ENCODE assay signal across 12 cellular contexts in genomic region chr21:26115346-26115745, GRCh38. TPM values are rescaled to one million over a fixed set of nuclear protein-coding genes. Genes with fewer than 3 reads are reported as not detected.
DNase-seq lines count a peak whose midpoint lies in the region; ATAC-seq lines count a peak whose summit lies in the region.
"Had no signal": no experiment of that assay in that cellular context is flagged by ENCODE, and none has a peak within 500 bp of the region (broad histone marks: within the 10 kb centered on the region; RNA-seq: fewer than 3 reads in every experiment).

No MANE protein-coding gene starts in this region.

- WGBS in HUES64: 84% methylated on average over 2 of the region's 2 CpGs
- no CpG with 5 or more reads among the region's 2 CpGs for WGBS in trophoblast cell (ENCODE audit: extremely low coverage, insufficient coverage, insufficient read length)

- H3K23ac ChIP-seq in trophoblast cell (ENCODE audit: low read length): no peak overlapping the region

- DNase-seq in NCI-H226 (peak; percentile 8), cerebellar cortex (ENCODE audit: low spot score) (peak; percentile 39), trophoblast cell (peak in 1 of 2 donors; percentile 27), mesenteric fat pad (ENCODE audit: low spot score) (no peak), HuH-7 (ENCODE audit: low spot score) (no peak)
- no peak for DNase-seq in activated CD8-positive, alpha-beta memory T cell treated with anti-CD3 and anti-CD28 coated beads for 24 hours
- DNase-seq: effector memory CD4-positive, alpha-beta T cell; GF-D8; SW 1271 had no signal

- H3K36me3 ChIP-seq in HUES64 (ENCODE audit: insufficient read depth, low read length) (peaks cover 23% of the 10 kb centered on the region), trophoblast cell (ENCODE audit: control insufficient read depth in 1 of 2, insufficient read depth in 2 of 2, low read length in 2 of 2) (peaks cover 0 to 3% of the 10 kb centered on the region in 2 experiments)

- peak overlapping the region; percentile 30 for H2BK120ac ChIP-seq in trophoblast cell (ENCODE audit: insufficient read depth, low read length, poor library complexity)

- H3K79me1 ChIP-seq in trophoblast cell (ENCODE audit: low read length): peaks cover 14% of the 10 kb centered on the region

- H3K4me3 ChIP-seq in HUES64 (ENCODE audit: low read length) (no peak overlapping the region), trophoblast cell (ENCODE audit: low read depth, low read length) (no peak overlapping the region)

- H2AK5ac ChIP-seq in trophoblast cell (ENCODE audit: low read length): peak overlapping the region; percentile 68

- H3K18ac ChIP-seq in trophoblast cell (ENCODE audit: low read length): no peak overlapping the region

- H4K8ac ChIP-seq in trophoblast cell (ENCODE audit: low read depth, low read length): no peak overlapping the region

- H3K4me1 ChIP-seq in HUES64 (ENCODE audit: insufficient read depth, low read length): peaks cover 80% of the 10 kb centered on the region
- peaks cover 3 to 19% of the 10 kb centered on the region in 2 experiments for H3K4me1 ChIP-seq in trophoblast cell (ENCODE audit: control insufficient read depth in 1 of 2, insufficient read depth in 2 of 2, low read length in 2 of 2)

- H3K14ac ChIP-seq in trophoblast cell (ENCODE audit: low read length): peak overlapping the region; percentile 59

- peak overlapping the region; percentile 85 for H2BK5ac ChIP-seq in trophoblast cell (ENCODE audit: low read depth, low read length, poor library complexity)

- H3K79me2 ChIP-seq in trophoblast cell (ENCODE audit: control insufficient read depth, insufficient read depth, low read length, poor library complexity): peaks cover 3% of the 10 kb centered on the region

- no peak overlapping the region for H2AFZ ChIP-seq in trophoblast cell (ENCODE audit: insufficient read depth, low read length, poor library complexity)

- H4K91ac ChIP-seq in trophoblast cell (ENCODE audit: low read depth, low read length): peak overlapping the region; percentile 70

- no peak overlapping the region for H3K4ac ChIP-seq in trophoblast cell (ENCODE audit: low read depth, low read length)

- no peak overlapping the region for H4K12ac ChIP-seq in trophoblast cell (ENCODE audit: low read depth, low read length)

- H2BK12ac ChIP-seq in trophoblast cell (ENCODE audit: low read length): peak overlapping the region; percentile 96

- H3K27me3 ChIP-seq in HUES64 (ENCODE audit: insufficient read depth, low read length) (no peaks in the 10 kb centered on the region), trophoblast cell (ENCODE audit: insufficient read depth, low read length) (no peaks in the 10 kb centered on the region)

- H3K4me2 ChIP-seq in trophoblast cell (ENCODE audit: low read length): no peak overlapping the region

- 0 out of 2 replicates have a peak overlapping the region, but pooled peaks have one; percentile 40 for H3K9ac ChIP-seq in HUES64 (ENCODE audit: low read depth, low read length)
- no peak overlapping the region for H3K9ac ChIP-seq in trophoblast cell (ENCODE audit: low read length)

- H3K27ac ChIP-seq in HUES64 (ENCODE audit: low read depth, low read length): peak overlapping the region; percentile 38; the same call in 1 of the 2 replicates
- H3K27ac ChIP-seq in trophoblast cell (ENCODE audit: low read depth, low read length): peak overlapping the region; percentile 36
- H3K27ac ChIP-seq: HL-60 had no signal

- H3K9me3 ChIP-seq in HUES64 (ENCODE audit: insufficient read depth, low read depth, low read length) (no peaks in the 10 kb centered on the region), trophoblast cell (ENCODE audit: insufficient read depth, low read depth, low read length) (no peaks in the 10 kb centered on the region)

- ATAC-seq in HG02870 (IDR thresholded peaks at IDR 0.05; ENCODE audit: unreplicated experiment): no peak

RNA-seq across cellular contexts. Expression of gene APP, which starts 55.2 kb away (rescaled TPM):
- 335 TPM for polyA plus RNA-seq in HUES64 (2013, experiment 1 of 2)
- 380 TPM for polyA plus RNA-seq in HUES64 (2013, experiment 2 of 2)
- polyA plus RNA-seq in trophoblast cell (2013): 481 and 496 TPM in 2 replicates
- total RNA-seq in mesenteric fat pad: 317 TPM

Comparison
In these comparisons a context has a peak if more than half of its experiments do, and no peak if none do; other contexts are left out.
1. DNase-seq: peak in NCI-H226 (single experiment) and cerebellar cortex (single experiment); none in activated CD8-positive, alpha-beta memory T cell treated with anti-CD3 and anti-CD28 coated beads for 24 hours (single experiment), mesenteric fat pad (single experiment) and HuH-7 (single experiment).